In the genomic region with DNA sequence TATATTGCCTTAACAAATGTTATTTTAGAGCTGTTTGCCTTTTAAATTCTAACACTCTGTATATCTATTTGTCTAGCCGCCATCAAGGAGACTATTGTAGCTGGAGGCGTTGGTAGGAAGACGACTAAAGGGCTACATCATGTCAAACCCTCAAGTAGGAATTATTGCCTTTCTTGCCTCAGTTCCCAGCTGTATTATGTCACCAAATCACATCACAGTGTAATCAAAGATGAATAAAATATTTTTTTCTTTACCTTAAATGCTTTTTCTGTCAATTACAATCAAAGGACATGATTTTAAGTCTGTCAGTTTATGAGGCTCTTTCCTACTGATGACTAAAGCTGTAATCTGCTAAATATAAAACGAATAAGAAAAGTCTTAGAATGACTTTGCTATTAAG, we compare ENCODE assay signal across 2 cellular contexts.
TF ChIP-seq lines count a peak whose summit lies in the region.

No MANE protein-coding gene starts in this region.

TF ChIP-seq in SK-N-SH, 30 proteins besides CTCF, POLR2A, EP300 and RAD21 (continued from another document):
- TF ChIP-seq, protein P1, sequence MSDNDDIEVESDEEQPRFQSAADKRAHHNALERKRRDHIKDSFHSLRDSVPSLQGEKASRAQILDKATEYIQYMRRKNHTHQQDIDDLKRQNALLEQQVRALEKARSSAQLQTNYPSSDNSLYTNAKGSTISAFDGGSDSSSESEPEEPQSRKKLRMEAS (IDR thresholded peaks at IDR 0.05; ENCODE audit: low read depth), result no peak
- TF ChIP-seq POLR2AphosphoS5 (IDR thresholded peaks at IDR 0.05; ENCODE audit: low read depth, low read length), result no peak

TF ChIP-seq in SK-N-SH treated with all-trans-retinoic acid at 6 μM for 48 hours, 23 proteins besides CTCF, POLR2A, EP300 and RAD21 (continued from another document):
- no peak for TF ChIP-seq ZNF565 (CRISPR knock-in tag; conservative IDR thresholded peaks at IDR 0.05; ENCODE audit: low read depth)
- TF ChIP-seq CSDC2 (CRISPR knock-in tag; IDR thresholded peaks at IDR 0.05), result no peak
- TF ChIP-seq, protein P2, sequence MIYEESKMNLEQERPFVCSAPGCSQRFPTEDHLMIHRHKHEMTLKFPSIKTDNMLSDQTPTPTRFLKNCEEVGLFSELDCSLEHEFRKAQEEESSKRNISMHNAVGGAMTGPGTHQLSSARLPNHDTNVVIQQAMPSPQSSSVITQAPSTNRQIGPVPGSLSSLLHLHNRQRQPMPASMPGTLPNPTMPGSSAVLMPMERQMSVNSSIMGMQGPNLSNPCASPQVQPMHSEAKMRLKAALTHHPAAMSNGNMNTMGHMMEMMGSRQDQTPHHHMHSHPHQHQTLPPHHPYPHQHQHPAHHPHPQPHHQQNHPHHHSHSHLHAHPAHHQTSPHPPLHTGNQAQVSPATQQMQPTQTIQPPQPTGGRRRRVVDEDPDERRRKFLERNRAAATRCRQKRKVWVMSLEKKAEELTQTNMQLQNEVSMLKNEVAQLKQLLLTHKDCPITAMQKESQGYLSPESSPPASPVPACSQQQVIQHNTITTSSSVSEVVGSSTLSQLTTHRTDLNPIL (CRISPR knock-in tag; IDR thresholded peaks at IDR 0.05; ENCODE audit: low read depth), result no peak
TF ChIP-seq in SK-N-SH treated with all-trans-retinoic acid at 6 μM for 48 hours: peak in this region for 0.
